In the genomic region with DNA sequence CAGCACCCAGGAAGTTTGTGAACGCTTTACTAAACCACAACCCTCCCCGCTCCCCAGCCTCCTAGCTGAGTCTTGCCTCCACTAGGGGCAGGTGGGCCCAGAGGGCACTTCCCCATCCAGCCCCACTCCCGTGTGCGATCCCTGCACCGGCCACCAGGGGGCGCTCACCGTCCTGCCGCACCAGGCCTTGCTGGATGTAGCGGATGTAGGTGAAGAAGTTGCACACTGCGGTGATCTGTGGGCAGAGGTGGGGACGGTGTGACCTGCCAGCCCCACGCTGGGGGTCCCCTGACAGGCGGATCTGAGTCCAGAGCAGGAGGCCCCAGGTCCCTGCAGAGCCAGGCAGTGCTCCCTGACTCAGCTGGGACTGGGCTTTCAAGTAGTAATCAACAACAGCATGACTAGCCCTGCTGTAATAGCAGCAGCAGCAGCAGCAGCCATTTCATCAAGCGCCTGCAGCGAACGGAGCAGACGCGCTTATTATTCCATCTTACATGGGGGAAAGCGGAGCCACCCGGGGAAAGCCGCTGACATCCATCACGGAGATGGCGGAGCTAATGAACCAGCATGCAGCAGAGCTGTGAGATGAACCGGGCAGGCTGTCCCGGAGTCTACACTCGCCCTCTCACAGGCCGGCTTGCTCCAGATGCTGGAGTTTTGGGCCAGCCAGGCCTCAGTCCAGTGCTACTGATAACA, we compare ENCODE assay signal across 8 cellular contexts. TPM values are rescaled to one million over a fixed set of nuclear protein-coding genes. Genes with fewer than 3 reads are reported as not detected.
A peak's percentile ranks its signal among the peaks of the same experiment; 100 is the strongest.
DNase-seq lines count a peak whose midpoint lies in the region; ATAC-seq, FAIRE-seq and TF ChIP-seq lines count a peak whose summit lies in the region.

No MANE protein-coding gene starts in this region.

- no peak overlapping the region for H3K4me2 ChIP-seq in keratinocyte (ENCODE audit: control insufficient read depth, extremely low read depth, insufficient read depth, low read depth, low read length)

- no peaks in the 10 kb centered on the region for H3K9me3 Mint-ChIP-seq in WTC11

- H3K36me3 ChIP-seq in keratinocyte (ENCODE audit: control insufficient read depth in 2 of 2, extremely low read depth in 1 of 2, insufficient read depth in 2 of 2, low read length in 2 of 2) = no peaks in the 10 kb centered on the region

- no peaks in the 10 kb centered on the region for H3K79me2 ChIP-seq in keratinocyte (ENCODE audit: control insufficient read depth, insufficient read depth, low read length)

- peaks cover 6% of the 10 kb centered on the region for H3K27me3 ChIP-seq in keratinocyte (ENCODE audit: control insufficient read depth, extremely low read depth, insufficient read depth, low read length)

- peak; percentile 100 for TF ChIP-seq CTCF in GM13976 (IDR thresholded peaks at IDR 0.05; ENCODE audit: borderline replicate concordance, control extremely low read depth, extremely low read depth, insufficient read depth, missing control alignments)
- peak; percentile 100 for TF ChIP-seq CTCF in WTC11 (IDR thresholded peaks at IDR 0.05)
- TF ChIP-seq CTCF in keratinocyte (optimal IDR thresholded peaks at IDR 0.05 in 1 of 3, IDR thresholded peaks at IDR 0.05 in 1 of 3, conservative IDR thresholded peaks at IDR 0.05 in 1 of 3; ENCODE audit: extremely low read depth in 1 of 3, insufficient read depth in 2 of 3, low read length in 3 of 3) = peak; percentile 98 to 99 (median 99)

- no peaks in the 10 kb centered on the region for H3K36me3 Mint-ChIP-seq in WTC11

- H4K20me1 ChIP-seq in keratinocyte (ENCODE audit: control insufficient read depth, extremely low read depth, insufficient read depth, low read length) = no peaks in the 10 kb centered on the region

- no peak overlapping the region for H3K4me3 ChIP-seq in keratinocyte (ENCODE audit: control insufficient read depth in 2 of 3, extremely low read depth in 1 of 3, insufficient read depth in 2 of 3, low read depth in 1 of 3, low read length in 3 of 3)

- peak; percentile 97 for DNase-seq in GM13976 (ENCODE audit: low spot score)
- peak; percentile 57 for DNase-seq in NCI-H226
- DNase-seq in WTC11 (ENCODE audit: low spot score) = peak; percentile 98
- peak; percentile 81 to 97 for DNase-seq in T47D (ENCODE audit: low read depth in 1 of 2, low spot score in 1 of 2)
- DNase-seq in keratinocyte (ENCODE audit: low read depth, low spot score) = no peak
- DNase-seq in stimulated activated CD4-positive, alpha-beta T cell treated with anti-CD3 and anti-CD28 coated beads, Interleukin-1b, Interleukin-23, amount 100 ng/mL, for 4 hours (ENCODE audit: low read depth in 2 of 2) = peak; percentile 92 to 93

- H3K4me3 Mint-ChIP-seq in WTC11 = no peak overlapping the region

- no peaks in the 10 kb centered on the region for H3K27me3 Mint-ChIP-seq in WTC11 (ENCODE audit: low read depth)

- POLR2A ChIA-PET in WTC11 (lab: Charles Lee) = interaction anchor here (0.6 to 4.1 kb wide), 3 partner anchors 48 to 56 kb away, joined by 4 to 26 read pairs (median 15); a partner anchor contains a TSS

- FAIRE-seq in keratinocyte (lab: Jason Lieb, UNC) = peak; percentile 67

- H3K27ac Mint-ChIP-seq in WTC11 = no peak overlapping the region

- no peaks in the 10 kb centered on the region for H3K9me1 ChIP-seq in keratinocyte (ENCODE audit: control insufficient read depth, extremely low read depth, insufficient read depth, low read length)

- H2AFZ ChIP-seq in keratinocyte (ENCODE audit: control insufficient read depth, low read length) = no peak overlapping the region

- no peaks in the 10 kb centered on the region for H3K4me1 ChIP-seq in keratinocyte (ENCODE audit: control insufficient read depth, extremely low read depth, insufficient read depth, low read length)

- in situ Hi-C loops in GM13976 (cut with MboI; ENCODE audit: low sequenced_read_pairs, unreplicated experiment) = loop anchor here (10.0 kb wide), 1 partner anchor 206 kb away; no protein-coding TSS in a partner anchor
- in situ Hi-C loops in T47D (cut with HindIII; ENCODE audit: low pct_unique_long_range_greater_than_20kb, low sequenced_read_pairs) = no loop called here

- ATAC-seq in HG03066 (IDR thresholded peaks at IDR 0.05; ENCODE audit: low read depth, unreplicated experiment) (peak; percentile 59), WTC11 (peak; percentile 80), GM21786 (IDR thresholded peaks at IDR 0.05; ENCODE audit: unreplicated experiment) (no peak)

- CTCF ChIA-PET in WTC11 (lab: Charles Lee) = interaction anchor here (0.5 to 10.9 kb wide), 80 partner anchors 9 to 829 kb away, joined by 3 to 685 read pairs (median 5); a partner anchor contains a TSS

- no peak overlapping the region for H3K27ac ChIP-seq in keratinocyte (ENCODE audit: control insufficient read depth, insufficient read depth, low read length)

- no peak overlapping the region for H3K9ac ChIP-seq in keratinocyte (ENCODE audit: control insufficient read depth, extremely low read depth, insufficient read depth, low read length)

- dilution Hi-C loops in keratinocyte (cut with MboI; ENCODE audit: extremely low pct_ligation_motif_present, low sequenced_read_pairs) = no loop called here

- no peaks in the 10 kb centered on the region for H3K9me3 ChIP-seq in keratinocyte (ENCODE audit: control insufficient read depth, low read depth, low read length)

- H3K4me1 Mint-ChIP-seq in WTC11 = peaks cover 20% of the 10 kb centered on the region

TF ChIP-seq in WTC11, 78 proteins besides CTCF, POLR2A, EP300 and RAD21:
- no peak for TF ChIP-seq CBFB (CRISPR knock-in tag; IDR thresholded peaks at IDR 0.05; ENCODE audit: low read depth)
- TF ChIP-seq ZNF121 (CRISPR knock-in tag; IDR thresholded peaks at IDR 0.05) = 0 out of 2 replicates have a peak, but pooled peaks have one; percentile 45
- no peak for TF ChIP-seq ZNF671 (CRISPR knock-in tag; IDR thresholded peaks at IDR 0.05)
- TF ChIP-seq, protein P1, sequence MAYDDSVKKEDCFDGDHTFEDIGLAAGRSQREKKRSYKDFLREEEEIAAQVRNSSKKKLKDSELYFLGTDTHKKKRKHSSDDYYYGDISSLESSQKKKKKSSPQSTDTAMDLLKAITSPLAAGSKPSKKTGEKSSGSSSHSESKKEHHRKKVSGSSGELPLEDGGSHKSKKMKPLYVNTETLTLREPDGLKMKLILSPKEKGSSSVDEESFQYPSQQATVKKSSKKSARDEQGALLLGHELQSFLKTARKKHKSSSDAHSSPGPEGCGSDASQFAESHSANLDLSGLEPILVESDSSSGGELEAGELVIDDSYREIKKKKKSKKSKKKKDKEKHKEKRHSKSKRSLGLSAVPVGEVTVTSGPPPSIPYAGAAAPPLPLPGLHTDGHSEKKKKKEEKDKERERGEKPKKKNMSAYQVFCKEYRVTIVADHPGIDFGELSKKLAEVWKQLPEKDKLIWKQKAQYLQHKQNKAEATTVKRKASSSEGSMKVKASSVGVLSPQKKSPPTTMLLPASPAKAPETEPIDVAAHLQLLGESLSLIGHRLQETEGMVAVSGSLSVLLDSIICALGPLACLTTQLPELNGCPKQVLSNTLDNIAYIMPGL (CRISPR knock-in tag; IDR thresholded peaks at IDR 0.05) = peak; percentile 32; the same call in 1 of the 2 replicates
- TF ChIP-seq MXD4 (CRISPR knock-in tag; IDR thresholded peaks at IDR 0.05; ENCODE audit: borderline replicate concordance) = no peak
- TF ChIP-seq GABPB1 (CRISPR knock-in tag; IDR thresholded peaks at IDR 0.05) = peak; percentile 52; the same call in 1 of the 2 replicates
- TF ChIP-seq SP1 (CRISPR knock-in tag; conservative IDR thresholded peaks at IDR 0.05) = 0 out of 2 replicates have a peak, but pooled peaks have one; percentile 23

RNA-seq across cellular contexts. Expression of a gene that starts 7.9 kb away (rescaled TPM):
- total RNA-seq in WTC11 (2021) = 47.4 to 50.0 TPM (median 49.3 TPM) in 3 replicates
- polyA plus RNA-seq in keratinocyte = 33.9 to 112 TPM (median 38.7 TPM) in 3 replicates
- 25.1 TPM for polyA plus RNA-seq in keratinocyte (2011; ENCODE audit: low read depth)
- polyA plus RNA-seq in keratinocyte (2011; cell fraction: cytosol; rRNA removed) = 47.8 and 62.3 TPM in 2 replicates
- 365 and 506 TPM in 2 replicates for polyA plus RNA-seq in keratinocyte (2011; cell fraction: nucleus; rRNA removed)
- polyA plus RNA-seq in keratinocyte (2012; ENCODE audit: low replicate concordance) = 35.3 and 36.7 TPM in 2 replicates
- polyA minus RNA-seq in keratinocyte = 40.9 to 95.0 TPM (median 77.6 TPM) in 3 replicates
- 118 TPM for polyA minus RNA-seq in keratinocyte (2011; cell fraction: cytosol; rRNA and poly(A)+ RNA removed)
- 93.7 and 109 TPM in 2 replicates for polyA minus RNA-seq in keratinocyte (2011; cell fraction: nucleus; rRNA and poly(A)+ RNA removed)

RNA-seq across cellular contexts. Expression of a gene that starts 18.1 kb away (rescaled TPM):
- 7.2 to 11.1 TPM (median 8.9 TPM) in 3 replicates for total RNA-seq in WTC11 (2021)
- polyA plus RNA-seq in keratinocyte = 0.31 to 0.66 TPM (median 0.32 TPM) in 3 replicates
- polyA plus RNA-seq in keratinocyte (2011; ENCODE audit: low read depth) = 0.81 TPM
- 0.35 and 1.0 TPM in 2 replicates for polyA plus RNA-seq in keratinocyte (2011; cell fraction: cytosol; rRNA removed)
- 0.50 and 0.92 TPM in 2 replicates for polyA plus RNA-seq in keratinocyte (2011; cell fraction: nucleus; rRNA removed)
- 0.52 and 0.79 TPM in 2 replicates for polyA plus RNA-seq in keratinocyte (2012; ENCODE audit: low replicate concordance)
- 0.10 to 0.30 TPM (median 0.13 TPM) in 3 replicates for polyA minus RNA-seq in keratinocyte
- polyA minus RNA-seq in keratinocyte (2011; cell fraction: cytosol; rRNA and poly(A)+ RNA removed) = 1.2 TPM
- polyA minus RNA-seq in keratinocyte (2011; cell fraction: nucleus; rRNA and poly(A)+ RNA removed) = 0.21 and 0.70 TPM in 2 replicates

RNA-seq across cellular contexts. Expression of a gene that starts 50.9 kb away (rescaled TPM):
- total RNA-seq in WTC11 (2021) = 0.17 to 0.32 TPM (median 0.21 TPM) in 3 replicates
- 0.02 to 0.28 TPM (median 0.13 TPM) in 3 replicates for polyA plus RNA-seq in keratinocyte
- not detected for polyA plus RNA-seq in keratinocyte (2011; ENCODE audit: low read depth)
- 0.06 and 0.07 TPM in 2 replicates for polyA plus RNA-seq in keratinocyte (2011; cell fraction: cytosol; rRNA removed)
- 0.19 and 0.23 TPM in 2 replicates for polyA plus RNA-seq in keratinocyte (2011; cell fraction: nucleus; rRNA removed)
- 0.87 and 2.4 TPM in 2 replicates for polyA plus RNA-seq in keratinocyte (2012; ENCODE audit: low replicate concordance)
- 0.10 TPM in 1 of 3 replicates, not detected in the others for polyA minus RNA-seq in keratinocyte
- polyA minus RNA-seq in keratinocyte (2011; cell fraction: cytosol; rRNA and poly(A)+ RNA removed) = not detected
- polyA minus RNA-seq in keratinocyte (2011; cell fraction: nucleus; rRNA and poly(A)+ RNA removed) = 0.23 TPM in 1 of 2 replicates, not detected in the other
